21 cellular contexts compared by ENCODE assay signal in the genomic region with DNA sequence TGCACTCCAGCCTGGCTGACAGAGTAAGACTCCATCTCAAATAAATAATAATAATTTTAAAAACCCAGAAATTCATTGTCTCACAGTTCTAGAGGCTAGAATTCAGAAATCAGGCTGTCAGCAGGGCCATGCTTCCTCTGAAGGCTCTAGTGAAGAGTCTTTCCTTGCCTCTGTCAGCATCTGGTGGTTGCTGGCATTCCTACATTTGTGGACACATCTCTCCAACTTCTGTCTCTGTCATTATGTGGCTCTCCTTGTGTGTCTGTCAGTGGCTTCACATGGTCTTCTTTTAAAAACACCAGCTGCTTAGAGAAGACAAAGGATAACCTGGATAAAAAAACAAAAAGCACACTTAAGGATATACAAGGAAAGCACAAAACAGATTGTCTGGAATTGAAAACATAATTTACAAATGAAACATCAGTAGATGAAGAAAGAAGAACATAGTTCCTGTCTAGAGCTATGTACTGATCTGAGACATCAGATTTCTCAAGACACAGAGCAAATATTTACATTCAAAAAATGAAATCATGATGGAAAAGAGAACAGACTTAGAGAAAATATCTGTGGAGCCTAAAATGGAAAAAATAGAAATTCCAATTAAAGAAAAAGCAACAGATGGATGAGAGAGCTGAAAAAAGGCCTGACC. TPM values are rescaled to one million over a fixed set of nuclear protein-coding genes. Genes with fewer than 3 reads are reported as not detected.
DNase-seq lines count a peak whose midpoint lies in the region; ATAC-seq and TF ChIP-seq lines count a peak whose summit lies in the region.
"Had no signal": no experiment of that assay in that cellular context is flagged by ENCODE, and none has a peak within 500 bp of the region (broad histone marks: within the 10 kb centered on the region; RNA-seq: fewer than 3 reads in every experiment).

No MANE protein-coding gene starts in this region.

- no peak overlapping the region for H3K4me3 ChIP-seq in ACC112 (ENCODE audit: low read depth, low read length)
- no peak overlapping the region for H3K4me3 ChIP-seq in RWPE2 (ENCODE audit: severe bottlenecking)
- no peak overlapping the region for H3K4me3 ChIP-seq in choroid plexus epithelial cell (ENCODE audit: low read depth, low read length)
- H3K4me3 ChIP-seq in mesenchymal stem cell (ENCODE audit: insufficient read depth in 1 of 2, low read depth in 1 of 2, low read length in 2 of 2) = no peak overlapping the region
- H3K4me3 ChIP-seq: BLaER1 treated with 17β-estradiol and CSF1 and Interleukin-3, amounts not matched to agents 10 nM and 100 nM; SJSA1 had no signal

- peaks cover 20% of the 10 kb centered on the region for H3K4me1 ChIP-seq in ACC112 (ENCODE audit: control insufficient read depth, insufficient read depth, low read length, unreplicated experiment)
- H3K4me1 ChIP-seq in RWPE2 (ENCODE audit: insufficient read depth, poor library complexity, severe bottlenecking) = peaks cover 4% of the 10 kb centered on the region
- no peaks in the 10 kb centered on the region for H3K4me1 ChIP-seq in mesenchymal stem cell (ENCODE audit: control insufficient read depth, insufficient read depth, low read depth, low read length)
- H3K4me1 ChIP-seq: SJSA1 had no signal

- H3K36me3 Mint-ChIP-seq in CD4-positive, alpha-beta T cell (ENCODE audit: low read depth) = no peaks in the 10 kb centered on the region
- H3K36me3 Mint-ChIP-seq: IgD-negative memory B cell had no signal

- no peak for ATAC-seq in RWPE2 (ENCODE audit: low read depth)
- ATAC-seq in CD4-positive, alpha-beta T cell (ENCODE audit: poor library complexity) = no peak

- H3K14ac ChIP-seq in mesenchymal stem cell (ENCODE audit: low read length in 2 of 2) = no peak overlapping the region

- no peak overlapping the region for H2BK15ac ChIP-seq in mesenchymal stem cell (ENCODE audit: low read depth, poor library complexity, severe bottlenecking)

- intact Hi-C loops in CD4-positive, alpha-beta T cell (cut with DNase I, micrococcal nuclease) = no loop called here

- H3K27ac ChIP-seq in ACC112 (ENCODE audit: low read depth, low read length) = peak overlapping the region; percentile 44
- peak overlapping the region; percentile 14 for H3K27ac ChIP-seq in RWPE2 (ENCODE audit: poor library complexity, severe bottlenecking)
- peak overlapping the region; percentile 73 for H3K27ac ChIP-seq in mesenchymal stem cell (ENCODE audit: low read length, poor library complexity, severe bottlenecking)
- no peak overlapping the region for H3K27ac ChIP-seq in CD4-positive, alpha-beta T cell (ENCODE audit: low read depth, low read length)
- H3K27ac ChIP-seq: BLaER1 treated with 17β-estradiol and CSF1 and Interleukin-3, amounts not matched to agents 10 nM and 100 nM; RWPE1; SJSA1 had no signal

- H3K4me3 Mint-ChIP-seq in CD4-positive, alpha-beta T cell = no peak overlapping the region
- H3K4me3 Mint-ChIP-seq: IgD-negative memory B cell had no signal

- H3K79me2 ChIP-seq in ACC112 (ENCODE audit: control insufficient read depth, insufficient read depth, low read length, unreplicated experiment) = no peaks in the 10 kb centered on the region

- H3K18ac ChIP-seq in mesenchymal stem cell (ENCODE audit: low read depth in 1 of 2, low read length in 2 of 2) = no peak overlapping the region

- H4K91ac ChIP-seq in mesenchymal stem cell (ENCODE audit: low read length) = no peak overlapping the region

- H3K4ac ChIP-seq in mesenchymal stem cell (ENCODE audit: low read depth in 1 of 2, low read length in 2 of 2) = no peak overlapping the region

- H2BK12ac ChIP-seq in mesenchymal stem cell (ENCODE audit: low read length in 2 of 2) = no peak overlapping the region

- no peak overlapping the region for H4K8ac ChIP-seq in mesenchymal stem cell (ENCODE audit: low read length)

- no peaks in the 10 kb centered on the region for H3K79me1 ChIP-seq in mesenchymal stem cell (replicated peaks; ENCODE audit: low read length, poor library complexity, severe bottlenecking)

- H3K9me3 Mint-ChIP-seq in CD4-positive, alpha-beta T cell = no peaks in the 10 kb centered on the region

- no peak overlapping the region for H3K23ac ChIP-seq in mesenchymal stem cell (ENCODE audit: low read length in 2 of 2)

- CTCF ChIA-PET in CD4-positive, alpha-beta T cell (lab: Charles Lee) = no interaction called here

- peak overlapping the region; percentile 73 for H2BK5ac ChIP-seq in mesenchymal stem cell (ENCODE audit: low read depth, low read length, poor library complexity, severe bottlenecking)

- no peaks in the 10 kb centered on the region for H3K9me3 ChIP-seq in RWPE2 (ENCODE audit: severe bottlenecking)
- peaks cover 4% of the 10 kb centered on the region for H3K9me3 ChIP-seq in mesenchymal stem cell (ENCODE audit: control insufficient read depth, low read length)
- H3K9me3 ChIP-seq in CD4-positive, alpha-beta T cell (ENCODE audit: control insufficient read depth, low read length) = no peaks in the 10 kb centered on the region
- H3K9me3 ChIP-seq: SJSA1 had no signal

- no peaks in the 10 kb centered on the region for H3K4me1 Mint-ChIP-seq in CD4-positive, alpha-beta T cell (ENCODE audit: low read depth)
- H3K4me1 Mint-ChIP-seq: IgD-negative memory B cell had no signal

- H3K27me3 ChIP-seq in ACC112 (ENCODE audit: insufficient read depth, low read length) = no peaks in the 10 kb centered on the region
- H3K27me3 ChIP-seq in RWPE2 (ENCODE audit: insufficient read depth, poor library complexity, severe bottlenecking) = no peaks in the 10 kb centered on the region
- H3K27me3 ChIP-seq in mesenchymal stem cell (ENCODE audit: control insufficient read depth in 1 of 2, insufficient read depth in 1 of 2, low read length in 2 of 2) = no peaks in the 10 kb centered on the region
- no peaks in the 10 kb centered on the region for H3K27me3 ChIP-seq in CD4-positive, alpha-beta T cell (ENCODE audit: control insufficient read depth, insufficient read depth, low read length)
- H3K27me3 ChIP-seq: BLaER1 treated with 17β-estradiol and CSF1 and Interleukin-3, amounts not matched to agents 10 nM and 100 nM; SJSA1 had no signal

- H3K9ac ChIP-seq in mesenchymal stem cell (ENCODE audit: low read length) = no peak overlapping the region
- H3K9ac ChIP-seq: BLaER1 treated with 17β-estradiol and CSF1 and Interleukin-3, amounts not matched to agents 10 nM and 100 nM had no signal

- H3K36me3 ChIP-seq in ACC112 (ENCODE audit: insufficient read depth, low read length) (no peaks in the 10 kb centered on the region), RWPE2 (ENCODE audit: low read depth) (no peaks in the 10 kb centered on the region), mesenchymal stem cell (ENCODE audit: control insufficient read depth in 1 of 2, insufficient read depth in 2 of 2, low read depth in 1 of 2, low read length in 2 of 2) (no peaks in the 10 kb centered on the region)
- H3K36me3 ChIP-seq: BLaER1 treated with 17β-estradiol and CSF1 and Interleukin-3, amounts not matched to agents 10 nM and 100 nM; SJSA1 had no signal

- H2AK5ac ChIP-seq in mesenchymal stem cell (ENCODE audit: low read length, severe bottlenecking) = no peak overlapping the region

- peaks cover 9% of the 10 kb centered on the region for H3K27me3 Mint-ChIP-seq in CD4-positive, alpha-beta T cell

- POLR2A ChIA-PET in CD4-positive, alpha-beta T cell (lab: Charles Lee) = no interaction called here

- H2BK120ac ChIP-seq in mesenchymal stem cell (ENCODE audit: low read depth, low read length) = no peak overlapping the region

- H2AFZ ChIP-seq in ACC112 (ENCODE audit: low read length, unreplicated experiment) (peak overlapping the region; percentile 65), mesenchymal stem cell (ENCODE audit: low read depth, low read length) (no peak overlapping the region)

- DNase-seq in RWPE2 (ENCODE audit: low spot score) (no peak), choroid plexus epithelial cell (ENCODE audit: low read depth) (peak; percentile 26), mesenchymal stem cell (no peak), RKO (ENCODE audit: low spot score) (no peak), HuH-7 (ENCODE audit: low spot score) (no peak), activated gamma-delta T cell (lab: John Stamatoyannopoulos, UW) (no peak)
- no peak for DNase-seq in CD4-positive, alpha-beta T cell
- DNase-seq: DMS79 treated with DMSO at 0.1 percent for 48 hours, NCI-H1417, NCI-H187 treated with DMSO at 0.1 percent for 48 hours, NCI-H345, NCI-H69 had no signal

- H3K27ac Mint-ChIP-seq in CD4-positive, alpha-beta T cell = no peak overlapping the region
- H3K27ac Mint-ChIP-seq: IgD-negative memory B cell had no signal

- H3K4me2 ChIP-seq in mesenchymal stem cell (ENCODE audit: low read length, poor library complexity, severe bottlenecking) = no peak overlapping the region
- H3K4me2 ChIP-seq: BLaER1 treated with 17β-estradiol and CSF1 and Interleukin-3, amounts not matched to agents 10 nM and 100 nM had no signal

- TF ChIP-seq CTCF in RWPE2 (IDR thresholded peaks at IDR 0.05; ENCODE audit: poor library complexity, severe bottlenecking) = no peak
- peak; percentile 23 for TF ChIP-seq CTCF in choroid plexus epithelial cell (conservative IDR thresholded peaks at IDR 0.05; ENCODE audit: low read depth, low read length)
- no peak for TF ChIP-seq CTCF in CD4-positive, alpha-beta T cell (IDR thresholded peaks at IDR 0.05)

RNA-seq across cellular contexts. Expression of a gene that starts 32.7 kb away (rescaled TPM):
- polyA plus RNA-seq in mesenchymal stem cell (2013, experiment 1 of 2) = not detected
- polyA plus RNA-seq in mesenchymal stem cell (2013, experiment 2 of 2) = not detected
- not detected for total RNA-seq in CD4-positive, alpha-beta T cell
- total RNA-seq: A172, G401, HT-29, LHCN-M2, SJSA1 had no signal
- polyA plus RNA-seq: IgD-negative memory B cell had no signal
